ENCODE assay signal across 1 cellular context in genomic region chr1:26169201-26169600, GRCh38.
TF ChIP-seq lines count a peak whose summit lies in the region.

No MANE protein-coding gene starts in this region.

TF ChIP-seq in endothelial cell of umbilical vein, 7 proteins besides CTCF, POLR2A, EP300 and RAD21:
- TF ChIP-seq MAX (IDR thresholded peaks at IDR 0.05; ENCODE audit: insufficient read depth, insufficient read length) (no peak), EZH2 (IDR thresholded peaks at IDR 0.05; ENCODE audit: borderline replicate concordance, low read depth, low read length, severe bottlenecking) (no peak), FOS (IDR thresholded peaks at IDR 0.05; ENCODE audit: borderline replicate concordance, insufficient read depth, low read length) (no peak), GATA2 (IDR thresholded peaks at IDR 0.05; ENCODE audit: insufficient read depth, insufficient read length, low read depth, low read length) (no peak), JUN (IDR thresholded peaks at IDR 0.05; ENCODE audit: borderline replicate concordance, insufficient read depth, insufficient read length, low read depth) (no peak), POLR2AphosphoS5 (IDR thresholded peaks at IDR 0.05; ENCODE audit: insufficient read depth, low read depth, low read length) (no peak), MYC (IDR thresholded peaks at IDR 0.05; ENCODE audit: low read depth, low read length) (no peak)
